30 cellular contexts compared by ENCODE assay signal in genomic region chr4:166724369-166724768, GRCh38.
DNase-seq lines count a peak whose midpoint lies in the region; ATAC-seq and TF ChIP-seq lines count a peak whose summit lies in the region.
"Had no signal": no experiment of that assay in that cellular context is flagged by ENCODE, and none has a peak within 500 bp of the region (broad histone marks: within the 10 kb centered on the region; RNA-seq: fewer than 3 reads in every experiment).

No MANE protein-coding gene starts in this region.

- no peaks in the 10 kb centered on the region for H3K9me3 ChIP-seq in OCI-LY1 (ENCODE audit: low read length)
- H3K9me3 ChIP-seq: BE2C had no signal

- H3K9ac ChIP-seq in OCI-LY1 (ENCODE audit: low read length): no peak overlapping the region

- H3K36me3 Mint-ChIP-seq in Calu3 (ENCODE audit: insufficient read depth, unreplicated experiment) (no peaks in the 10 kb centered on the region), WTC11 (peaks cover 71% of the 10 kb centered on the region)
- H3K36me3 Mint-ChIP-seq: CD14-positive monocyte had no signal

- POLR2A ChIA-PET in WTC11 (lab: Charles Lee): no interaction called here

- no peaks in the 10 kb centered on the region for H3K36me3 ChIP-seq in OCI-LY1 (ENCODE audit: insufficient read depth, low read length)
- H3K36me3 ChIP-seq: BE2C had no signal

- H3K4me2 ChIP-seq in OCI-LY1 (ENCODE audit: low read length): peak overlapping the region; percentile 3; the same call in 1 of the 2 replicates

- H3F3A ChIP-seq in OCI-LY1 (ENCODE audit: insufficient read depth, low read length): no peaks in the 10 kb centered on the region

- H3K27ac ChIP-seq in OCI-LY1 (ENCODE audit: low read depth, low read length, poor library complexity, severe bottlenecking): no peak overlapping the region
- H3K27ac ChIP-seq: HL-60, SK-N-MC had no signal

- no peak overlapping the region; the same call in 1 of the 2 replicates for H2AFZ ChIP-seq in OCI-LY1 (ENCODE audit: low read length)

- H3K4me3 Mint-ChIP-seq in Calu3 (ENCODE audit: low read depth, unreplicated experiment): no peak overlapping the region
- peak overlapping the region; percentile 6; the same call in 1 of the 2 replicates for H3K4me3 Mint-ChIP-seq in WTC11
- no peak overlapping the region for H3K4me3 Mint-ChIP-seq in stimulated activated naive CD8-positive, alpha-beta T cell treated with anti-CD3 and anti-CD28 coated beads, Interleukin-15, amount 100 ng/mL, for 72 hours
- H3K4me3 Mint-ChIP-seq: CD14-positive monocyte had no signal

- H3K9me3 Mint-ChIP-seq in Calu3 (ENCODE audit: low read depth, unreplicated experiment) (peaks cover 3% of the 10 kb centered on the region), WTC11 (no peaks in the 10 kb centered on the region)
- H3K9me3 Mint-ChIP-seq in stimulated activated naive CD8-positive, alpha-beta T cell treated with anti-CD3 and anti-CD28 coated beads, Interleukin-15, amount 100 ng/mL, for 72 hours: peaks cover 19 to 26% of the 10 kb centered on the region in 2 donors

- peak; percentile 5; the same call in 1 of the 2 replicates for ATAC-seq in WTC11
- ATAC-seq in stimulated activated naive CD8-positive, alpha-beta T cell treated with anti-CD3 and anti-CD28 coated beads, Interleukin-15, amount 100 ng/mL, for 72 hours: no peak
- no peak for ATAC-seq in HG03025 (IDR thresholded peaks at IDR 0.05; ENCODE audit: low FRiP score, unreplicated experiment)
- ATAC-seq in GM19023 (IDR thresholded peaks at IDR 0.05; ENCODE audit: unreplicated experiment): no peak
- ATAC-seq: HepG2, Panc1 had no signal

- H4K20me1 ChIP-seq in OCI-LY1 (ENCODE audit: insufficient read depth, low read length): no peaks in the 10 kb centered on the region

- H3K4me1 ChIP-seq in OCI-LY1 (ENCODE audit: insufficient read depth, low read length, severe bottlenecking): peaks cover 22% of the 10 kb centered on the region
- H3K4me1 ChIP-seq: BE2C had no signal

- H3K4me3 ChIP-seq in OCI-LY1 (ENCODE audit: low read depth, low read length, poor library complexity, severe bottlenecking): no peak overlapping the region
- H3K4me3 ChIP-seq: SK-N-MC had no signal

- BruUV-seq in Calu3 (replicated peaks; lab: Mats Ljungman, UMichigan): no TSS peak

- H3K4me1 Mint-ChIP-seq in Calu3 (ENCODE audit: low read depth, unreplicated experiment) (peaks cover 9% of the 10 kb centered on the region), WTC11 (peaks cover 69% of the 10 kb centered on the region)
- H3K4me1 Mint-ChIP-seq in stimulated activated naive CD8-positive, alpha-beta T cell treated with anti-CD3 and anti-CD28 coated beads, Interleukin-15, amount 100 ng/mL, for 72 hours: no peaks in the 10 kb centered on the region
- H3K4me1 Mint-ChIP-seq: CD14-positive monocyte had no signal

- H3K27ac Mint-ChIP-seq in Calu3 (ENCODE audit: unreplicated experiment): no peak overlapping the region
- peak overlapping the region; percentile 13; the same call in 1 of the 2 replicates for H3K27ac Mint-ChIP-seq in WTC11
- no peak overlapping the region for H3K27ac Mint-ChIP-seq in stimulated activated naive CD8-positive, alpha-beta T cell treated with anti-CD3 and anti-CD28 coated beads, Interleukin-15, amount 100 ng/mL, for 72 hours
- H3K27ac Mint-ChIP-seq: CD14-positive monocyte had no signal

- DNase-seq in Calu3 (peak; percentile 3), WTC11 (ENCODE audit: low spot score) (no peak), glomerular visceral epithelial cell (ENCODE audit: extremely low spot score) (peak; percentile 50), NCI-H2227 (lab: John Stamatoyannopoulos, UW; ENCODE audit: unreplicated experiment) (no peak)
- DNase-seq in stimulated activated naive CD8-positive, alpha-beta T cell treated with anti-CD3 and anti-CD28 coated beads, Interleukin-15, amount 100 ng/mL, for 72 hours: no peak
- DNase-seq: 8988T; ACHN; BE2C; DMS153; DND-41; HCEC 1CT; Karpas-422; MV-4-11; NCI-H1105; NCI-H146; NCI-H1930; NCI-H446 treated with DMSO at 0.1 percent for 48 hours; NCI-H526; NCI-H82; NK-92 treated with Interleukin-12 subunit alpha and Interleukin-12 subunit beta, amount 100 ng/mL, for 24 hours; SIG-M5; SW 1271 had no signal

- intact Hi-C loops in Calu3 (cut with micrococcal nuclease; ENCODE audit: unreplicated experiment): no loop called here

- CTCF ChIA-PET in Calu3 (lab: Charles Lee): no interaction called here
- CTCF ChIA-PET in WTC11 (lab: Charles Lee): no interaction called here

- no peaks in the 10 kb centered on the region for H3K27me3 Mint-ChIP-seq in Calu3 (ENCODE audit: unreplicated experiment)
- no peaks in the 10 kb centered on the region for H3K27me3 Mint-ChIP-seq in WTC11 (ENCODE audit: low read depth)
- no peaks in the 10 kb centered on the region for H3K27me3 Mint-ChIP-seq in stimulated activated naive CD8-positive, alpha-beta T cell treated with anti-CD3 and anti-CD28 coated beads, Interleukin-15, amount 100 ng/mL, for 72 hours

- H3K27me3 ChIP-seq in OCI-LY1 (ENCODE audit: insufficient read depth, low read length): no peaks in the 10 kb centered on the region
- H3K27me3 ChIP-seq: BE2C had no signal

- no peaks in the 10 kb centered on the region for H3K79me2 ChIP-seq in OCI-LY1 (ENCODE audit: insufficient read depth, low read length)

- no peaks in the 10 kb centered on the region for H3K9me2 ChIP-seq in OCI-LY1 (ENCODE audit: low read depth, low read length)

- no peak for TF ChIP-seq CTCF in Calu3 (IDR thresholded peaks at IDR 0.05; ENCODE audit: unreplicated experiment)
- TF ChIP-seq CTCF in OCI-LY1 (IDR thresholded peaks at IDR 0.05; ENCODE audit: low read length): no peak
- TF ChIP-seq CTCF in WTC11 (IDR thresholded peaks at IDR 0.05): no peak

TF ChIP-seq in WTC11, 78 proteins besides CTCF, POLR2A, EP300 and RAD21:
- no peak for TF ChIP-seq FOXJ3 (CRISPR knock-in tag; IDR thresholded peaks at IDR 0.05; ENCODE audit: borderline replicate concordance)
- no peak for TF ChIP-seq NR3C1 (CRISPR knock-in tag; conservative IDR thresholded peaks at IDR 0.05; ENCODE audit: low read depth)
- TF ChIP-seq TCF7 (CRISPR knock-in tag; IDR thresholded peaks at IDR 0.05; ENCODE audit: low read depth): no peak
- TF ChIP-seq SMAD3 (CRISPR knock-in tag; IDR thresholded peaks at IDR 0.05; ENCODE audit: borderline replicate concordance): no peak
- no peak for TF ChIP-seq ZNF532 (CRISPR knock-in tag; IDR thresholded peaks at IDR 0.05; ENCODE audit: borderline replicate concordance)

Comparison
In these comparisons a context has a peak if more than half of its experiments do, and no peak if none do; other contexts are left out.
1. DNase-seq: peak in Calu3 (single experiment) and glomerular visceral epithelial cell (single experiment); none in WTC11 (single experiment), NCI-H2227 (single experiment) and stimulated activated naive CD8-positive, alpha-beta T cell treated with anti-CD3 and anti-CD28 coated beads, Interleukin-15, amount 100 ng/mL, for 72 hours (0 of 2).